In genomic region chr10:44933922-44934321, GRCh38 we compare ENCODE assay signal across 23 cellular contexts. TPM values are rescaled to one million over a fixed set of nuclear protein-coding genes. Genes with fewer than 3 reads are reported as not detected.
DNase-seq lines count a peak whose midpoint lies in the region; ATAC-seq, FAIRE-seq and TF ChIP-seq lines count a peak whose summit lies in the region.
"Had no signal": no experiment of that assay in that cellular context is flagged by ENCODE, and none has a peak within 500 bp of the region (broad histone marks: within the 10 kb centered on the region; RNA-seq: fewer than 3 reads in every experiment).

No MANE protein-coding gene starts in this region.

- H3K79me2 ChIP-seq in astrocyte (ENCODE audit: insufficient read depth, low read length), result no peaks in the 10 kb centered on the region

- H3K36me3 ChIP-seq in left ventricle myocardium inferior, result no peaks in the 10 kb centered on the region
- H3K36me3 ChIP-seq in astrocyte (ENCODE audit: insufficient read depth, low read length), result no peaks in the 10 kb centered on the region
- no peaks in the 10 kb centered on the region for H3K36me3 ChIP-seq in tibial nerve
- H3K36me3 ChIP-seq: SJCRH30 had no signal

- no peak for TF ChIP-seq EP300 in tibial nerve (IDR thresholded peaks at IDR 0.05)

- H3K27me3 Mint-ChIP-seq in astrocyte (ENCODE audit: low read depth, unreplicated experiment), result peaks cover 10% of the 10 kb centered on the region

- H2AFZ ChIP-seq in astrocyte (ENCODE audit: low read depth, low read length), result no peak overlapping the region

- peak overlapping the region; percentile 70 for H3K27ac ChIP-seq in left ventricle myocardium inferior (replicated peaks)
- no peak overlapping the region for H3K27ac ChIP-seq in astrocyte (ENCODE audit: low read depth, low read length)
- peak overlapping the region; percentile 73 to 90 (median 80) for H3K27ac ChIP-seq in tibial nerve
- peak overlapping the region in 5 of 59 donors; percentile 66 to 90 (median 85) for H3K27ac ChIP-seq in dorsolateral prefrontal cortex
- H3K27ac ChIP-seq: C4-2B, RWPE1, SJCRH30 had no signal

- no peaks in the 10 kb centered on the region for H4K20me1 ChIP-seq in astrocyte (ENCODE audit: insufficient read depth, low read length)

- H3K27me3 ChIP-seq in left ventricle myocardium inferior (ENCODE audit: low read depth) (no peaks in the 10 kb centered on the region), astrocyte (ENCODE audit: insufficient read depth, low read length) (no peaks in the 10 kb centered on the region), tibial nerve (no peaks in the 10 kb centered on the region), dorsolateral prefrontal cortex (no peaks in the 10 kb centered on the region)
- H3K27me3 ChIP-seq: SJCRH30 had no signal

- ATAC-seq in Right ventricle myocardium superior (ENCODE audit: poor library complexity), result no peak
- no peak for ATAC-seq in left lobe of liver
- ATAC-seq: PC-3 had no signal

- intact Hi-C loops in left ventricle myocardium inferior (cut with micrococcal nuclease), result loop anchor here (5.0 kb wide), 1 partner anchor 43 kb away; the partner anchor contains the start of gene DEPP1
- intact Hi-C loops in Right ventricle myocardium superior (cut with DNase I), result loop anchor here (5.0 kb wide), 2 partner anchors 38 to 58 kb away; no protein-coding TSS in a partner anchor
- intact Hi-C loops in dorsolateral prefrontal cortex (cut with DNase I), result loop anchor here in 1 of 2 donors (2.0 kb wide), 1 partner anchor 67 kb away; the partner anchor contains the start of gene ZNF22

- H3K9ac ChIP-seq in astrocyte (ENCODE audit: low read length), result no peak overlapping the region

- no peak overlapping the region for H3K4me2 ChIP-seq in astrocyte (ENCODE audit: low read length)

- H3K4me3 ChIP-seq in left ventricle myocardium inferior (no peak overlapping the region), astrocyte (ENCODE audit: insufficient read depth, low read depth, low read length) (no peak overlapping the region), tibial nerve (no peak overlapping the region), dorsolateral prefrontal cortex (no peak overlapping the region)
- H3K4me3 ChIP-seq: SJCRH30 had no signal

- H3K9me3 Mint-ChIP-seq in astrocyte (ENCODE audit: unreplicated experiment), result peaks cover 6% of the 10 kb centered on the region

- WGBS in tibial nerve, 2 donors, result 69 to 75% methylated on average over 5 of the region's 5 CpGs

- peaks cover 2% of the 10 kb centered on the region for H3K9me3 ChIP-seq in left ventricle myocardium inferior (replicated peaks)
- no peaks in the 10 kb centered on the region for H3K9me3 ChIP-seq in astrocyte (ENCODE audit: insufficient read depth, low read depth, low read length)
- H3K9me3 ChIP-seq in tibial nerve, result no peaks in the 10 kb centered on the region
- H3K9me3 ChIP-seq: SJCRH30 had no signal

- TF ChIP-seq POLR2A in tibial nerve (IDR thresholded peaks at IDR 0.05), result no peak

- H3K27ac Mint-ChIP-seq in astrocyte (ENCODE audit: unreplicated experiment), result peak overlapping the region; percentile 18

- no peak overlapping the region for H3K4me3 Mint-ChIP-seq in astrocyte (ENCODE audit: unreplicated experiment)

- no peak for FAIRE-seq in astrocyte (lab: Jason Lieb, UNC)
- FAIRE-seq: A204.1, GM19239, H54 had no signal

- DNase-seq in left ventricle myocardium inferior, result no peak
- DNase-seq in Right ventricle myocardium superior, result no peak
- DNase-seq in astrocyte (ENCODE audit: low read depth), result no peak
- DNase-seq in left lobe of liver (ENCODE audit: low spot score), result peak; percentile 32
- DNase-seq in tibial nerve (ENCODE audit: low spot score in 2 of 2), result no peak
- no peak for DNase-seq in stimulated activated CD4-positive, alpha-beta T cell treated with anti-CD3 and anti-CD28 coated beads, Interleukin-4, amount 100 ng/mL, for 1 hour
- DNase-seq in mesenteric fat pad (ENCODE audit: low spot score), result no peak
- no peak for DNase-seq in dorsolateral prefrontal cortex
- DNase-seq: DMS153, EL, NCI-H1417 treated with DMSO at 0.1 percent for 48 hours, NCI-H1930, NCI-H2171, NCI-H446, NCI-H774, PC-3, SJCRH30 had no signal

- no peak for TF ChIP-seq CTCF in left ventricle myocardium inferior (IDR thresholded peaks at IDR 0.05; ENCODE audit: borderline replicate concordance)
- TF ChIP-seq CTCF in astrocyte (IDR thresholded peaks at IDR 0.05; ENCODE audit: insufficient read depth, low read depth, low read length), result no peak
- no peak for TF ChIP-seq CTCF in tibial nerve (IDR thresholded peaks at IDR 0.05)
- no peak for TF ChIP-seq CTCF in dorsolateral prefrontal cortex (IDR thresholded peaks at IDR 0.05 in 54 of 56, conservative IDR thresholded peaks at IDR 0.05 in 2 of 56; ENCODE audit: low read depth in 1 of 56, partially characterized antibody in 56 of 56)

- H3K4me1 ChIP-seq in left ventricle myocardium inferior (peaks cover 47% of the 10 kb centered on the region), astrocyte (ENCODE audit: insufficient read depth, low read length) (peaks cover 5% of the 10 kb centered on the region), tibial nerve (peaks cover 0 to 60% (median 49%) of the 10 kb centered on the region in 4 donors)

- peaks cover 24% of the 10 kb centered on the region for H3K4me1 Mint-ChIP-seq in astrocyte (ENCODE audit: low read depth, unreplicated experiment)

- H3K36me3 Mint-ChIP-seq in astrocyte (ENCODE audit: low read depth, unreplicated experiment), result no peaks in the 10 kb centered on the region

RNA-seq across cellular contexts. Expression of gene TMEM72, which starts 22.8 kb away (rescaled TPM):
- not detected for total RNA-seq in left ventricle myocardium inferior
- total RNA-seq in Right ventricle myocardium superior, result not detected
- not detected in 2 replicates for total RNA-seq in astrocyte
- total RNA-seq in left lobe of liver, result not detected
- total RNA-seq in tibial nerve, result under 1 TPM in 2 of 4 donors, not detected in 2; 0.20 to 0.21 TPM
- not detected for total RNA-seq in mesenteric fat pad
- under 1 TPM in 7 of 120 experiments, not detected in 113; 0.13 to 0.46 (median 0.18) TPM for total RNA-seq in dorsolateral prefrontal cortex
- total RNA-seq: HT1080, PC-3 had no signal

RNA-seq across cellular contexts. Expression of gene RASSF4, which starts 25.7 kb away (rescaled TPM):
- 103 TPM for total RNA-seq in left ventricle myocardium inferior
- total RNA-seq in Right ventricle myocardium superior, result 87.5 TPM
- 69.9 and 83.0 TPM in 2 replicates for total RNA-seq in astrocyte
- 25.0 TPM for total RNA-seq in left lobe of liver
- total RNA-seq in tibial nerve, result 100 to 1,000 TPM; 153 to 275 (median 185) TPM
- total RNA-seq in mesenteric fat pad, result 122 TPM
- total RNA-seq in dorsolateral prefrontal cortex, result 100 to 1,000 TPM in 81 of 120 experiments, 10 to 100 TPM in 39; 54.6 to 175 (median 111) TPM

RNA-seq across cellular contexts. Expression of gene DEPP1, which starts 44.7 kb away (rescaled TPM):
- 27.5 TPM for total RNA-seq in left ventricle myocardium inferior
- 35.1 TPM for total RNA-seq in Right ventricle myocardium superior
- 6.6 and 8.0 TPM in 2 replicates for total RNA-seq in astrocyte
- 6.8 TPM for total RNA-seq in left lobe of liver
- 1,000 to 10,000 TPM in 1 of 4 donors, 100 to 1,000 TPM in 3; 530 to 1,439 (median 798) TPM for total RNA-seq in tibial nerve
- total RNA-seq in mesenteric fat pad, result 566 TPM
- total RNA-seq in dorsolateral prefrontal cortex, result 100 to 1,000 TPM in 23 of 120 experiments, 10 to 100 TPM in 91, 1 to 10 TPM in 6; 8.1 to 234 (median 44.3) TPM
